25 cellular contexts compared by ENCODE assay signal in the genomic region with DNA sequence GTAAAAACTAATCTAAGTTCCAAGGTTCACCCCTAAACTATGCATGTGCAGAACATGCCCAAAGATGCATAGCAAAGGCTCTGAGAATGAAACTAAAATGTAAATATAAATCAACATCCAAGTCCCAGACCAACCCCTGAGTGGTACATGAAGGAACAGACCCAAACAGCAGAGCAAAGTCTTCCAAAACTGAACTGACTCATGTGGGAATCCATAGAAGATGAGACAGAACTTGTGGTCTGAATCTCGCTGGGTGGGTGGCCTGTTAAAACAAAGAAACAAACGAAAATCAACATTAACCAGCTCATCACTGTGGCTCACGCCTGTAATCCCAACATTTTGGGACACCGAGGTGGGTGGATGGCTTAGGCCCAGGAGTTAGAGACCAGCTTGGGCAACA. TPM values are rescaled to one million over a fixed set of nuclear protein-coding genes. Genes with fewer than 3 reads are reported as not detected.
DNase-seq lines count a peak whose midpoint lies in the region; FAIRE-seq and TF ChIP-seq lines count a peak whose summit lies in the region.
"Had no signal": no experiment of that assay in that cellular context is flagged by ENCODE, and none has a peak within 500 bp of the region (broad histone marks: within the 10 kb centered on the region; RNA-seq: fewer than 3 reads in every experiment).

No MANE protein-coding gene starts in this region.

- peaks cover 80% of the 10 kb centered on the region for H3K4me1 ChIP-seq in SJSA1 (replicated peaks)

- TF ChIP-seq POLR2A in GM12892 (IDR thresholded peaks at IDR 0.05; ENCODE audit: low read depth, low read length), result no peak

- no peak for FAIRE-seq in GM12892 (lab: Jason Lieb, UNC)
- FAIRE-seq in frontal cortex (lab: Jason Lieb, UNC), result no peak
- FAIRE-seq: kidney, RCC 7860 had no signal

- H3K36me3 ChIP-seq in SJSA1, result no peaks in the 10 kb centered on the region
- H3K36me3 ChIP-seq: thoracic aorta had no signal

- 0 out of 2 replicates have a peak, but pooled peaks cover 4% of the 10 kb centered on the region for H3K9me3 ChIP-seq in SJSA1 (replicated peaks)
- H3K9me3 ChIP-seq: thoracic aorta had no signal

- peak overlapping the region; percentile 98 for H3K27ac ChIP-seq in SJSA1
- H3K27ac ChIP-seq: thoracic aorta had no signal

- no peaks in the 10 kb centered on the region for H3K27me3 ChIP-seq in SJSA1 (replicated peaks)

- DNase-seq in AG20443 (ENCODE audit: low spot score), result peak; percentile 46
- peak; percentile 92 to 96 for DNase-seq in SJSA1 (ENCODE audit: low read depth in 1 of 2, low spot score in 2 of 2)
- peak; percentile 80 for DNase-seq in fibroblast of peridontal ligament (ENCODE audit: extremely low read depth)
- peak; percentile 43 for DNase-seq in skeletal muscle cell (ENCODE audit: low read depth)
- no peak for DNase-seq in AG08396 (ENCODE audit: low spot score)
- DNase-seq in hippocampal formation (lab: John Stamatoyannopoulos, UW), result no peak
- no peak for DNase-seq in GM12892 (ENCODE audit: insufficient read length)
- no peak for DNase-seq in frontal cortex (ENCODE audit: low spot score in 2 of 2)
- DNase-seq: activated CD4-positive, CD25-positive, alpha-beta regulatory T cell; activated CD8-positive, alpha-beta memory T cell treated with anti-CD3 and anti-CD28 coated beads for 24 hours; activated naive CD4-positive, alpha-beta T cell treated with Interleukin-2 at 50 U/mL for 16 hours; activated T-cell treated with anti-CD3 and anti-CD28 coated beads, Interleukin-2, amount 50 U/mL, for 4 hours; anterior cingulate cortex; CD8-positive, alpha-beta T cell; effector memory CD8-positive, alpha-beta T cell; kidney; naive B cell; NK-92 treated with Interleukin-12 subunit alpha and Interleukin-12 subunit beta, amount 100 ng/mL, for 24 hours; retina; stimulated activated CD4-positive, alpha-beta T cell treated with anti-CD3 and anti-CD28 coated beads, Interleukin-15, amount 100 ng/mL, for 24 hours had no signal

- H3K4me3 ChIP-seq in SJSA1 (no peak overlapping the region), skeletal muscle cell (ENCODE audit: low read depth, low read length) (no peak overlapping the region)
- H3K4me3 ChIP-seq: thoracic aorta had no signal

RNA-seq across cellular contexts. Expression of a gene that starts 29.5 kb away (rescaled TPM):
- 104 and 153 TPM in 2 replicates for total RNA-seq in SJSA1 (2014; rRNA removed; shearing (Covaris generic))
- 101 TPM for polyA plus RNA-seq in GM12892 (2012; ENCODE audit: missing spikeins)
- 37.5 TPM for total RNA-seq in frontal cortex

RNA-seq across cellular contexts. Expression of a gene that starts 29.7 kb away (rescaled TPM):
- 40.8 and 42.0 TPM in 2 replicates for total RNA-seq in SJSA1 (2014; rRNA removed; shearing (Covaris generic))
- 32.4 TPM for polyA plus RNA-seq in GM12892 (2012; ENCODE audit: missing spikeins)
- total RNA-seq in frontal cortex, result 17.1 TPM

RNA-seq across cellular contexts. Expression of a gene that starts 33.5 kb away (rescaled TPM):
- not detected in 2 replicates for total RNA-seq in SJSA1 (2014; rRNA removed; shearing (Covaris generic))
- polyA plus RNA-seq in GM12892 (2012; ENCODE audit: missing spikeins), result not detected
- not detected for total RNA-seq in frontal cortex
- total RNA-seq: activated T-cell treated with anti-CD3 and anti-CD28 coated beads, Interleukin-2, amount 50 U/mL, for 4 hours; CD8-positive, alpha-beta T cell; chondrocyte; NCI-H460; thoracic aorta had no signal

RNA-seq across cellular contexts. Expression of a gene that starts 34.8 kb away (rescaled TPM):
- total RNA-seq in SJSA1 (2014; rRNA removed; shearing (Covaris generic)), result 17.0 and 17.6 TPM in 2 replicates
- polyA plus RNA-seq in GM12892 (2012; ENCODE audit: missing spikeins), result 32.7 TPM
- 13.9 TPM for total RNA-seq in frontal cortex

RNA-seq across cellular contexts. Expression of a gene that starts 43.1 kb away (rescaled TPM):
- total RNA-seq in SJSA1 (2014; rRNA removed; shearing (Covaris generic)), result not detected in 2 replicates
- polyA plus RNA-seq in GM12892 (2012; ENCODE audit: missing spikeins), result not detected
- total RNA-seq in frontal cortex, result not detected
- total RNA-seq: activated T-cell treated with anti-CD3 and anti-CD28 coated beads, Interleukin-2, amount 50 U/mL, for 4 hours; CD8-positive, alpha-beta T cell; chondrocyte; kidney; NCI-H460; omental fat pad; thoracic aorta had no signal

Comparison
In these comparisons a context has a peak if more than half of its experiments do, and no peak if none do; other contexts are left out.
1. DNase-seq: peak in AG20443 (single experiment), SJSA1 (2 of 2), fibroblast of peridontal ligament (single experiment) and skeletal muscle cell (single experiment); none in AG08396 (single experiment), hippocampal formation (0 of 2), GM12892 (single experiment) and frontal cortex (0 of 2).